Comparison of ENCODE assay signal across 22 cellular contexts in genomic region chr4:478373-478772, GRCh38. TPM values are rescaled to one million over a fixed set of nuclear protein-coding genes. Genes with fewer than 3 reads are reported as not detected.
DNase-seq lines count a peak whose midpoint lies in the region; ATAC-seq and TF ChIP-seq lines count a peak whose summit lies in the region.
"Had no signal": no experiment of that assay in that cellular context is flagged by ENCODE, and none has a peak within 500 bp of the region (broad histone marks: within the 10 kb centered on the region; RNA-seq: fewer than 3 reads in every experiment).

No MANE protein-coding gene starts in this region.

- H3K27ac ChIP-seq in HL-60 (replicated peaks) = peak overlapping the region; percentile 5
- H3K27ac ChIP-seq: psoas muscle had no signal

- no peak overlapping the region for H3K4me3 Mint-ChIP-seq in natural killer cell treated with Interleukin-12 subunit alpha and Interleukin-12 subunit beta and Interleukin-15 and Interleukin-18, amount 100 ng/mL, for 72 hours
- H3K4me3 Mint-ChIP-seq: stimulated activated memory B cell treated with anti-CD40 and anti-IgM and Interleukin-4, amounts not matched to agents 10 μg/mL and 1 μg/mL and 100 μg/mL, for 72 hours had no signal

- no peak for ATAC-seq in natural killer cell treated with Interleukin-12 subunit alpha and Interleukin-12 subunit beta and Interleukin-15 and Interleukin-18, amount 100 ng/mL, for 72 hours
- no peak for ATAC-seq in HG03469 (IDR thresholded peaks at IDR 0.05; ENCODE audit: unreplicated experiment)
- ATAC-seq: esophagus mucosa; psoas muscle; stimulated activated memory B cell treated with anti-CD40 and anti-IgM and Interleukin-4, amounts not matched to agents 10 μg/mL and 1 μg/mL and 100 μg/mL, for 72 hours had no signal

- no peak overlapping the region for H3K4me3 ChIP-seq in HL-60 (replicated peaks; ENCODE audit: insufficient read depth, low read length)
- H3K4me3 ChIP-seq: psoas muscle had no signal

- peaks cover 19% of the 10 kb centered on the region for H3K9me3 Mint-ChIP-seq in natural killer cell treated with Interleukin-12 subunit alpha and Interleukin-12 subunit beta and Interleukin-15 and Interleukin-18, amount 100 ng/mL, for 72 hours

- H3K36me3 Mint-ChIP-seq in natural killer cell treated with Interleukin-12 subunit alpha and Interleukin-12 subunit beta and Interleukin-15 and Interleukin-18, amount 100 ng/mL, for 72 hours = peaks cover 37% of the 10 kb centered on the region

- H3K27me3 Mint-ChIP-seq in natural killer cell treated with Interleukin-12 subunit alpha and Interleukin-12 subunit beta and Interleukin-15 and Interleukin-18, amount 100 ng/mL, for 72 hours = no peaks in the 10 kb centered on the region
- H3K27me3 Mint-ChIP-seq: stimulated activated memory B cell treated with anti-CD40 and anti-IgM and Interleukin-4, amounts not matched to agents 10 μg/mL and 1 μg/mL and 100 μg/mL, for 72 hours had no signal

- peak overlapping the region; percentile 3 to 11 for H3K27ac Mint-ChIP-seq in natural killer cell treated with Interleukin-12 subunit alpha and Interleukin-12 subunit beta and Interleukin-15 and Interleukin-18, amount 100 ng/mL, for 72 hours
- H3K27ac Mint-ChIP-seq: stimulated activated memory B cell treated with anti-CD40 and anti-IgM and Interleukin-4, amounts not matched to agents 10 μg/mL and 1 μg/mL and 100 μg/mL, for 72 hours had no signal

- peaks cover 42 to 45% of the 10 kb centered on the region in 2 donors for H3K4me1 Mint-ChIP-seq in natural killer cell treated with Interleukin-12 subunit alpha and Interleukin-12 subunit beta and Interleukin-15 and Interleukin-18, amount 100 ng/mL, for 72 hours (ENCODE audit: low read depth in 2 of 2)

- TF ChIP-seq CTCF in HL-60 (IDR thresholded peaks at IDR 0.05; ENCODE audit: insufficient read depth, low read length) = no peak

- in situ Hi-C loops in ACHN (cut with HindIII; ENCODE audit: low pct_ligation_motif_present, low pct_unique_long_range_greater_than_20kb, low sequenced_read_pairs) = no loop called here

- no peaks in the 10 kb centered on the region for H3K27me3 ChIP-seq in HL-60 (ENCODE audit: insufficient read depth, poor library complexity, severe bottlenecking)

- DNase-seq in HL-60 (ENCODE audit: low read depth in 1 of 2, low spot score in 1 of 2) (no peak), OCI-M1 (lab: John Stamatoyannopoulos, UW) (peak; percentile 64), dermis blood vessel endothelial cell (peak; percentile 67), ACHN (no peak)
- DNase-seq in natural killer cell treated with Interleukin-12 subunit alpha and Interleukin-12 subunit beta and Interleukin-15 and Interleukin-18, amount 100 ng/mL, for 72 hours (ENCODE audit: low spot score) = no peak
- no peak for DNase-seq in stimulated activated CD4-positive, alpha-beta T cell treated with anti-CD3 and anti-CD28 coated beads, Interleukin-4, amount 100 ng/mL, for 4 hours
- no peak for DNase-seq in activated effector memory CD4-positive, alpha-beta T cell treated with Interleukin-2 at 50 U/mL for 16 hours
- DNase-seq: activated CD4-positive, alpha-beta T cell treated with anti-CD3 and anti-CD28 coated beads for 4 hours; activated gamma-delta T cell treated with Interleukin-2 at 50 U/mL for 16 hours; aorta; cortex of kidney; HCEC 1CT; islet precursor cell; mesendoderm; NCI-H187 treated with DMSO at 0.1 percent for 48 hours; NCI-H510A; psoas muscle; stimulated activated CD4-positive, alpha-beta T cell treated with anti-CD3 and anti-CD28 coated beads, Interleukin-12 subunit alpha, Interleukin-12 subunit beta, amount 100 ng/mL, for 4 hours; T1000 had no signal

RNA-seq across cellular contexts. Expression of gene ZNF721, which starts 20.6 kb away (rescaled TPM):
- 30.9 and 35.9 TPM in 2 replicates for total RNA-seq in dermis blood vessel endothelial cell
- total RNA-seq in natural killer cell treated with Interleukin-12 subunit alpha and Interleukin-12 subunit beta and Interleukin-15 and Interleukin-18, amount 100 ng/mL, for 72 hours = 10 to 100 TPM; 30.7 to 48.6 TPM

RNA-seq across cellular contexts. Expression of gene PIGG, which starts 20.6 kb away (rescaled TPM):
- total RNA-seq in dermis blood vessel endothelial cell = 37.8 and 49.0 TPM in 2 replicates
- 10 to 100 TPM; 56.4 to 74.8 TPM for total RNA-seq in natural killer cell treated with Interleukin-12 subunit alpha and Interleukin-12 subunit beta and Interleukin-15 and Interleukin-18, amount 100 ng/mL, for 72 hours

Comparison
In these comparisons a context has a peak if more than half of its experiments do, and no peak if none do; other contexts are left out.
1. DNase-seq: peak in OCI-M1 (single experiment) and dermis blood vessel endothelial cell (single experiment); none in HL-60 (0 of 2), natural killer cell treated with Interleukin-12 subunit alpha and Interleukin-12 subunit beta and Interleukin-15 and Interleukin-18, amount 100 ng/mL, for 72 hours (single experiment), stimulated activated CD4-positive, alpha-beta T cell treated with anti-CD3 and anti-CD28 coated beads, Interleukin-4, amount 100 ng/mL, for 4 hours (0 of 2), ACHN (single experiment) and activated effector memory CD4-positive, alpha-beta T cell treated with Interleukin-2 at 50 U/mL for 16 hours (single experiment).